ENCODE assay signal across 11 cellular contexts in genomic region chrX:43644124-43644701, GRCh38. TPM values are rescaled to one million over a fixed set of nuclear protein-coding genes. Genes with fewer than 3 reads are reported as not detected.
DNase-seq lines count a peak whose midpoint lies in the region; ATAC-seq, FAIRE-seq and TF ChIP-seq lines count a peak whose summit lies in the region.
"Had no signal": no experiment of that assay in that cellular context is flagged by ENCODE, and none has a peak within 500 bp of the region (broad histone marks: within the 10 kb centered on the region; RNA-seq: fewer than 3 reads in every experiment).

No MANE protein-coding gene starts in this region.

- no peak for FAIRE-seq in D721Med (lab: Jason Lieb, UNC)

- ATAC-seq in GM18867 (IDR thresholded peaks at IDR 0.05; ENCODE audit: unreplicated experiment): no peak

- peak overlapping the region; percentile 85 for H3K27ac Mint-ChIP-seq in activated T-helper 2 cell treated with anti-CD3 and anti-CD28 coated beads, Interferon-gamma antibody, Interleukin-2, Interleukin-4, amounts not matched to agents 10 μg/mL and 5 μg/mL and 100 μg/mL, durations not matched to agents 14 hours and 24 hours and 36 hours
- no peak overlapping the region for H3K27ac Mint-ChIP-seq in progenitor cell of endocrine pancreas
- H3K27ac Mint-ChIP-seq: CD4-positive, alpha-beta T cell had no signal

- no peaks in the 10 kb centered on the region for H3K27me3 Mint-ChIP-seq in activated T-helper 2 cell treated with anti-CD3 and anti-CD28 coated beads, Interferon-gamma antibody, Interleukin-2, Interleukin-4, amounts not matched to agents 10 μg/mL and 5 μg/mL and 100 μg/mL, durations not matched to agents 14 hours and 24 hours and 36 hours (ENCODE audit: low read depth)
- no peaks in the 10 kb centered on the region for H3K27me3 Mint-ChIP-seq in progenitor cell of endocrine pancreas

- H3K27ac ChIP-seq in ascending aorta: no peak overlapping the region

- no peaks in the 10 kb centered on the region for H3K9me3 Mint-ChIP-seq in activated T-helper 2 cell treated with anti-CD3 and anti-CD28 coated beads, Interferon-gamma antibody, Interleukin-2, Interleukin-4, amounts not matched to agents 10 μg/mL and 5 μg/mL and 100 μg/mL, durations not matched to agents 14 hours and 24 hours and 36 hours
- no peaks in the 10 kb centered on the region for H3K9me3 Mint-ChIP-seq in progenitor cell of endocrine pancreas (ENCODE audit: low read depth)
- H3K9me3 Mint-ChIP-seq: CD4-positive, alpha-beta T cell had no signal

- H3K4me3 Mint-ChIP-seq in activated T-helper 2 cell treated with anti-CD3 and anti-CD28 coated beads, Interferon-gamma antibody, Interleukin-2, Interleukin-4, amounts not matched to agents 10 μg/mL and 5 μg/mL and 100 μg/mL, durations not matched to agents 14 hours and 24 hours and 36 hours (ENCODE audit: low read depth): peak overlapping the region; percentile 13
- H3K4me3 Mint-ChIP-seq in progenitor cell of endocrine pancreas (ENCODE audit: low read depth): no peak overlapping the region
- H3K4me3 Mint-ChIP-seq: CD4-positive, alpha-beta T cell had no signal

- H3K4me3 ChIP-seq in ascending aorta: no peak overlapping the region

- DNase-seq in A172 (ENCODE audit: low spot score) (peak; percentile 79), H4 (ENCODE audit: low spot score) (peak; percentile 74), hepatic stellate cell (ENCODE audit: low spot score) (peak; percentile 35), ascending aorta (ENCODE audit: low spot score in 2 of 2) (no peak), D721Med (ENCODE audit: insufficient read length, low spot score) (no peak), progenitor cell of endocrine pancreas (ENCODE audit: low spot score, unreplicated experiment) (no peak)
- no peak for DNase-seq in activated T-helper 2 cell treated with anti-CD3 and anti-CD28 coated beads, Interferon-gamma antibody, Interleukin-2, Interleukin-4, amounts not matched to agents 10 μg/mL and 5 μg/mL and 100 μg/mL, durations not matched to agents 14 hours and 24 hours and 36 hours (ENCODE audit: low spot score)
- DNase-seq: CD4-positive, alpha-beta T cell; NCI-H446; substantia nigra had no signal

- no peaks in the 10 kb centered on the region for H3K9me3 ChIP-seq in ascending aorta

- H3K4me1 ChIP-seq in ascending aorta: peaks cover 0 to 7% of the 10 kb centered on the region in 2 donors

- H3K36me3 ChIP-seq in ascending aorta: no peaks in the 10 kb centered on the region

- H3K4me1 Mint-ChIP-seq in activated T-helper 2 cell treated with anti-CD3 and anti-CD28 coated beads, Interferon-gamma antibody, Interleukin-2, Interleukin-4, amounts not matched to agents 10 μg/mL and 5 μg/mL and 100 μg/mL, durations not matched to agents 14 hours and 24 hours and 36 hours (ENCODE audit: low read depth): peaks cover 45% of the 10 kb centered on the region
- H3K4me1 Mint-ChIP-seq in progenitor cell of endocrine pancreas (ENCODE audit: low read depth): peaks cover 9% of the 10 kb centered on the region

- H3K36me3 Mint-ChIP-seq in activated T-helper 2 cell treated with anti-CD3 and anti-CD28 coated beads, Interferon-gamma antibody, Interleukin-2, Interleukin-4, amounts not matched to agents 10 μg/mL and 5 μg/mL and 100 μg/mL, durations not matched to agents 14 hours and 24 hours and 36 hours (ENCODE audit: low read depth): no peaks in the 10 kb centered on the region
- no peaks in the 10 kb centered on the region for H3K36me3 Mint-ChIP-seq in progenitor cell of endocrine pancreas (ENCODE audit: insufficient read depth)

- TF ChIP-seq CTCF in ascending aorta (IDR thresholded peaks at IDR 0.05) (no peak), D721Med (IDR thresholded peaks at IDR 0.05; ENCODE audit: insufficient read depth, missing control alignments) (no peak), progenitor cell of endocrine pancreas (IDR thresholded peaks at IDR 0.05; ENCODE audit: unreplicated experiment) (no peak)

- intact Hi-C loops in activated T-helper 2 cell treated with anti-CD3 and anti-CD28 coated beads, Interferon-gamma antibody, Interleukin-2, Interleukin-4, amounts not matched to agents 10 μg/mL and 5 μg/mL and 100 μg/mL, durations not matched to agents 14 hours and 24 hours and 36 hours (cut with micrococcal nuclease): loop anchor here (1.0 to 5.0 kb wide), 3 partner anchors 54 to 163 kb away; no protein-coding TSS in a partner anchor
- intact Hi-C loops in ascending aorta (cut with DNase I): no loop called here

- no peaks in the 10 kb centered on the region for H3K27me3 ChIP-seq in ascending aorta

RNA-seq across cellular contexts. Expression of gene MAOA, which starts 11.9 kb away (rescaled TPM):
- 1.7 and 2.7 TPM in 2 replicates for total RNA-seq in A172 (2014; rRNA removed; shearing (Covaris generic))
- 0.62 and 2.1 TPM in 2 replicates for total RNA-seq in H4 (2014; rRNA removed; shearing (Covaris generic))
- total RNA-seq in activated T-helper 2 cell treated with anti-CD3 and anti-CD28 coated beads, Interferon-gamma antibody, Interleukin-2, Interleukin-4, amounts not matched to agents 10 μg/mL and 5 μg/mL and 100 μg/mL, durations not matched to agents 14 hours and 24 hours and 36 hours: 202 and 207 TPM in 2 replicates
- total RNA-seq in ascending aorta: 93.6 TPM
- 12.0 and 12.5 TPM in 2 replicates for total RNA-seq in progenitor cell of endocrine pancreas
- total RNA-seq: CD4-positive, alpha-beta T cell had no signal

Comparison
In these comparisons a context has a peak if more than half of its experiments do, and no peak if none do; other contexts are left out.
1. DNase-seq: peak in A172 (single experiment), H4 (single experiment) and hepatic stellate cell (single experiment); none in activated T-helper 2 cell treated with anti-CD3 and anti-CD28 coated beads, Interferon-gamma antibody, Interleukin-2, Interleukin-4, amounts not matched to agents 10 μg/mL and 5 μg/mL and 100 μg/mL, durations not matched to agents 14 hours and 24 hours and 36 hours (single experiment), ascending aorta (0 of 2), D721Med (single experiment) and progenitor cell of endocrine pancreas (single experiment).